8 cellular contexts compared by ENCODE assay signal in the genomic region with DNA sequence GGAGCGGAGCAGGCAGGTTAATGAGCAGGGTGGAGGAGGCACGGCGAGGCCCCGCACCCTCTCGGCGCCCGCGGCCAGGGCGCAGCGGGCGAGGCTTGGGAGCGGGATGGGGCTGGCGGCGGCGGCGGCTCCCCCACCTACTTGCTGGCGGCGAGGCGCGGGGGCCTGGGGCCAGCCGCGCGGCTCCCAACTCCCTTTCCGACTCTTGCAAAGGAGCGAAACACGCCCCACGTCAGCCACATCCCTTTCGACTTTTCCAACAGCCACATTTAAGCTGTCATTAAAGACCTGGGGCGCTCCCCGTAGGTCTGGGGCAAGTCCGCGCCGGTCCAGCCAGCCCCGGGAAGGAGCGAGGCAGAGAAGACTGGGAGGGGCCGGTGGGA. TPM values are rescaled to one million over a fixed set of nuclear protein-coding genes. Genes with fewer than 3 reads are reported as not detected.
DNase-seq lines count a peak whose midpoint lies in the region; ATAC-seq and TF ChIP-seq lines count a peak whose summit lies in the region.

No MANE protein-coding gene starts in this region.

- no peaks in the 10 kb centered on the region for H3K27me3 ChIP-seq in HAP-1 (ENCODE audit: low read depth)
- H3K27me3 ChIP-seq in duodenal mucosa (ENCODE audit: control insufficient read depth in 1 of 2, insufficient read depth in 2 of 2, low read length in 2 of 2), result peaks cover 35 to 36% of the 10 kb centered on the region in 2 donors

- peaks cover 39% of the 10 kb centered on the region for H3K4me1 Mint-ChIP-seq in type B pancreatic cell (ENCODE audit: unreplicated experiment)

- peak overlapping the region; percentile 17 for H3K27ac ChIP-seq in duodenal mucosa (ENCODE audit: low read depth, low read length)

- peak overlapping the region; percentile 89 for H3K4me3 Mint-ChIP-seq in type B pancreatic cell

- H3K36me3 Mint-ChIP-seq in type B pancreatic cell, result peaks cover 21% of the 10 kb centered on the region

- peaks cover 29% of the 10 kb centered on the region for H3K27me3 Mint-ChIP-seq in type B pancreatic cell

- no peaks in the 10 kb centered on the region for H3K9me3 ChIP-seq in HAP-1
- no peaks in the 10 kb centered on the region for H3K9me3 ChIP-seq in duodenal mucosa (ENCODE audit: control insufficient read depth in 1 of 2, low read length in 2 of 2)

- H3K9me3 Mint-ChIP-seq in type B pancreatic cell, result no peaks in the 10 kb centered on the region

- H3K36me3 ChIP-seq in HAP-1 (replicated peaks), result no peaks in the 10 kb centered on the region; the same call in 1 of the 2 replicates
- no peaks in the 10 kb centered on the region for H3K36me3 ChIP-seq in duodenal mucosa (ENCODE audit: control insufficient read depth in 1 of 2, insufficient read depth in 2 of 2, low read length in 2 of 2)

- DNase-seq in COLO668 (lab: John Stamatoyannopoulos, UW; ENCODE audit: unreplicated experiment), result peak; percentile 78
- DNase-seq in HAP-1 (ENCODE audit: low spot score in 2 of 2), result peak; percentile 45 to 64
- peak; percentile 40 to 47 for DNase-seq in lung microvascular endothelial cell (ENCODE audit: low read depth in 2 of 2)
- DNase-seq in type B pancreatic cell (ENCODE audit: extremely low spot score, unreplicated experiment), result peak; percentile 79
- DNase-seq in KG1 (lab: John Stamatoyannopoulos, UW), result no peak

- H3K4me1 ChIP-seq in HAP-1, result peaks cover 18% of the 10 kb centered on the region
- peaks cover 29 to 31% of the 10 kb centered on the region in 2 donors for H3K4me1 ChIP-seq in duodenal mucosa (ENCODE audit: control insufficient read depth in 1 of 2, insufficient read depth in 2 of 2, low read length in 2 of 2)

- ATAC-seq in SK-N-SH treated with all-trans-retinoic acid at 6 μM for 48 hours, result peak; percentile 68
- ATAC-seq in HG03039 (IDR thresholded peaks at IDR 0.05; ENCODE audit: unreplicated experiment), result no peak

- in situ Hi-C loops in HAP-1 (cut with MboI; ENCODE audit: low sequenced_read_pairs), result no loop called here

- H3K27ac Mint-ChIP-seq in type B pancreatic cell, result peak overlapping the region; percentile 87

- peak overlapping the region in 1 of 2 donors; percentile 30 for H3K9ac ChIP-seq in duodenal mucosa (ENCODE audit: low read depth in 1 of 2, low read length in 2 of 2)

- TF ChIP-seq CTCF in type B pancreatic cell (conservative IDR thresholded peaks at IDR 0.05), result no peak

- H3K4me3 ChIP-seq in HAP-1 (peak overlapping the region; percentile 43), duodenal mucosa (ENCODE audit: low read depth in 1 of 2, low read length in 2 of 2) (peak overlapping the region; percentile 68 to 85)

TF ChIP-seq in SK-N-SH treated with all-trans-retinoic acid at 6 μM for 48 hours, 23 proteins besides CTCF, POLR2A, EP300 and RAD21 (continues in another document):
- TF ChIP-seq RARB (CRISPR knock-in tag; IDR thresholded peaks at IDR 0.05), result no peak
- TF ChIP-seq ZNF565 (CRISPR knock-in tag; conservative IDR thresholded peaks at IDR 0.05; ENCODE audit: low read depth), result no peak
- no peak for TF ChIP-seq OSR1 (CRISPR knock-in tag; IDR thresholded peaks at IDR 0.05)
- no peak for TF ChIP-seq SNAI2 (CRISPR knock-in tag; IDR thresholded peaks at IDR 0.05)
- no peak for TF ChIP-seq CSDC2 (CRISPR knock-in tag; IDR thresholded peaks at IDR 0.05)
- no peak for TF ChIP-seq ZNF70 (CRISPR knock-in tag; IDR thresholded peaks at IDR 0.05)
- TF ChIP-seq PATZ1 (CRISPR knock-in tag; IDR thresholded peaks at IDR 0.05; ENCODE audit: borderline replicate concordance), result no peak
- no peak for TF ChIP-seq BACH2 (CRISPR knock-in tag; IDR thresholded peaks at IDR 0.05; ENCODE audit: borderline replicate concordance)
- TF ChIP-seq GLIS3 (CRISPR knock-in tag; IDR thresholded peaks at IDR 0.05), result no peak
- TF ChIP-seq, protein P1, sequence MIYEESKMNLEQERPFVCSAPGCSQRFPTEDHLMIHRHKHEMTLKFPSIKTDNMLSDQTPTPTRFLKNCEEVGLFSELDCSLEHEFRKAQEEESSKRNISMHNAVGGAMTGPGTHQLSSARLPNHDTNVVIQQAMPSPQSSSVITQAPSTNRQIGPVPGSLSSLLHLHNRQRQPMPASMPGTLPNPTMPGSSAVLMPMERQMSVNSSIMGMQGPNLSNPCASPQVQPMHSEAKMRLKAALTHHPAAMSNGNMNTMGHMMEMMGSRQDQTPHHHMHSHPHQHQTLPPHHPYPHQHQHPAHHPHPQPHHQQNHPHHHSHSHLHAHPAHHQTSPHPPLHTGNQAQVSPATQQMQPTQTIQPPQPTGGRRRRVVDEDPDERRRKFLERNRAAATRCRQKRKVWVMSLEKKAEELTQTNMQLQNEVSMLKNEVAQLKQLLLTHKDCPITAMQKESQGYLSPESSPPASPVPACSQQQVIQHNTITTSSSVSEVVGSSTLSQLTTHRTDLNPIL (CRISPR knock-in tag; IDR thresholded peaks at IDR 0.05; ENCODE audit: low read depth), result no peak
- TF ChIP-seq ZC3H10 (CRISPR knock-in tag; IDR thresholded peaks at IDR 0.05), result no peak
- TF ChIP-seq ZFP30 (CRISPR knock-in tag; IDR thresholded peaks at IDR 0.05), result no peak
- TF ChIP-seq POU6F1 (CRISPR knock-in tag; IDR thresholded peaks at IDR 0.05; ENCODE audit: borderline replicate concordance, low read depth), result no peak
- TF ChIP-seq, protein P2, sequence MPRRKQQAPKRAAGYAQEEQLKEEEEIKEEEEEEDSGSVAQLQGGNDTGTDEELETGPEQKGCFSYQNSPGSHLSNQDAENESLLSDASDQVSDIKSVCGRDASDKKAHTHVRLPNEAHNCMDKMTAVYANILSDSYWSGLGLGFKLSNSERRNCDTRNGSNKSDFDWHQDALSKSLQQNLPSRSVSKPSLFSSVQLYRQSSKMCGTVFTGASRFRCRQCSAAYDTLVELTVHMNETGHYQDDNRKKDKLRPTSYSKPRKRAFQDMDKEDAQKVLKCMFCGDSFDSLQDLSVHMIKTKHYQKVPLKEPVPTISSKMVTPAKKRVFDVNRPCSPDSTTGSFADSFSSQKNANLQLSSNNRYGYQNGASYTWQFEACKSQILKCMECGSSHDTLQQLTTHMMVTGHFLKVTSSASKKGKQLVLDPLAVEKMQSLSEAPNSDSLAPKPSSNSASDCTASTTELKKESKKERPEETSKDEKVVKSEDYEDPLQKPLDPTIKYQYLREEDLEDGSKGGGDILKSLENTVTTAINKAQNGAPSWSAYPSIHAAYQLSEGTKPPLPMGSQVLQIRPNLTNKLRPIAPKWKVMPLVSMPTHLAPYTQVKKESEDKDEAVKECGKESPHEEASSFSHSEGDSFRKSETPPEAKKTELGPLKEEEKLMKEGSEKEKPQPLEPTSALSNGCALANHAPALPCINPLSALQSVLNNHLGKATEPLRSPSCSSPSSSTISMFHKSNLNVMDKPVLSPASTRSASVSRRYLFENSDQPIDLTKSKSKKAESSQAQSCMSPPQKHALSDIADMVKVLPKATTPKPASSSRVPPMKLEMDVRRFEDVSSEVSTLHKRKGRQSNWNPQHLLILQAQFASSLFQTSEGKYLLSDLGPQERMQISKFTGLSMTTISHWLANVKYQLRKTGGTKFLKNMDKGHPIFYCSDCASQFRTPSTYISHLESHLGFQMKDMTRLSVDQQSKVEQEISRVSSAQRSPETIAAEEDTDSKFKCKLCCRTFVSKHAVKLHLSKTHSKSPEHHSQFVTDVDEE (CRISPR knock-in tag; IDR thresholded peaks at IDR 0.05), result no peak
- no peak for TF ChIP-seq ISL1 (CRISPR knock-in tag; IDR thresholded peaks at IDR 0.05)
- no peak for TF ChIP-seq ZNF8 (CRISPR knock-in tag; IDR thresholded peaks at IDR 0.05)
- no peak for TF ChIP-seq ARNTL (CRISPR knock-in tag; IDR thresholded peaks at IDR 0.05; ENCODE audit: borderline replicate concordance, low read depth)
- TF ChIP-seq PPARA (CRISPR knock-in tag; IDR thresholded peaks at IDR 0.05; ENCODE audit: borderline replicate concordance), result no peak
- TF ChIP-seq TOX (CRISPR knock-in tag; IDR thresholded peaks at IDR 0.05; ENCODE audit: borderline replicate concordance), result no peak

RNA-seq across cellular contexts. Expression of gene KCTD1, which starts 0.7 kb away (rescaled TPM):
- total RNA-seq in lung microvascular endothelial cell (5.0 and 5.9 TPM in 2 replicates), type B pancreatic cell (ENCODE audit: low replicate concordance) (83.8 and 163 TPM in 2 replicates)

Comparison
In these comparisons a context has a peak if more than half of its experiments do, and no peak if none do; other contexts are left out.
1. RNA of gene KCTD1, which starts 0.7 kb away (total RNA-seq): 83.8 to 163 TPM in type B pancreatic cell; 5.0 to 5.9 TPM in lung microvascular endothelial cell; every median in the first group is over 10 times any median in the second.